12 cellular contexts compared by ENCODE assay signal in the genomic region with DNA sequence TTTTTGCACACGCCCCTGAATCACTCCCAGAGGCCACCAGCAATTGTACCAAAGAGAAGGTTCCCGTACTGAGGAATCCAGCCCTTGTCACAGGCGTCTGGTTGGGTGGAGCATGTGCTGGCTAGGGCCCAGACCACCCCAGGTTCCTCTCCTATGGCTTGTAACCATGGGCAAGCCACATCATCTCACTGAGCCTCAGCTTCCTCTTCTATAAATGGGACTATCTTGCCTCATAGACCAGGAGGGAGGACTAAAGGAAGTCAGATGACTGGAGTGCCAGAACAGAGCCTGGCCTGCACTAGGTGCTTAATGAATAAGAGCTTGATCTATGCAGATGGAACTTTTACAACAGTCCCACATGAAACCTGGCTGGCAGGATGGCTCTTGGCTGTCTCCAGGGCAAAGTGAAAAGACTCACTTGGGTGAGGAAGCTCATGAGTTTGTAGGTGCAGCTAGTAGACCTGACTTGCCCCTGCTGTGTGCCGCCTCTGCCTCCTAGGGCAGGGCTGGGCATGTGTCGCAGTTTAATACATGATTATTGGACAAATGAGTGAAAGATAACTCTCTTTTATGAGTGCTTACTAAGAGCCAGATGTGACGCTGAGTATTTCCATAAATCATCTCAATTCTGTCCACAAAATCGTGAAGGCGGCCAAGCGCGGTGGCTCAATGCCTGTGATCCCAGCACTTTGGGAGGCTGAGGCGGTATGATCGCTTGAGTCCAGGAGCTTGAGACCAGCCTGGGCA. TPM values are rescaled to one million over a fixed set of nuclear protein-coding genes. Genes with fewer than 3 reads are reported as not detected.
DNase-seq lines count a peak whose midpoint lies in the region; ATAC-seq lines count a peak whose summit lies in the region.
"Had no signal": no experiment of that assay in that cellular context is flagged by ENCODE, and none has a peak within 500 bp of the region (broad histone marks: within the 10 kb centered on the region; RNA-seq: fewer than 3 reads in every experiment).

No MANE protein-coding gene starts in this region.

- no peak overlapping the region for H3K9ac ChIP-seq in stomach smooth muscle (ENCODE audit: low read length in 2 of 2)

- H3K36me3 ChIP-seq in stomach smooth muscle (ENCODE audit: control insufficient read depth in 2 of 2, insufficient read depth in 2 of 2, low read length in 2 of 2) (peaks cover 11 to 17% of the 10 kb centered on the region in 2 donors), SJCRH30 (peaks cover 23% of the 10 kb centered on the region)

- in situ Hi-C loops in KBM-7 (cut with MboI; ENCODE audit: low pct_unique_long_range_greater_than_20kb, low sequenced_read_pairs), result loop anchor here (25.0 kb wide), 1 partner anchor 272 kb away; no protein-coding TSS in a partner anchor

- CTCF ChIA-PET in activated CD8-positive, alpha-beta T cell treated with anti-CD3 and anti-CD28 coated beads, Interleukin-2, amount 10 ng/mL, durations not matched to agents 7 days and 5 days (lab: Charles Lee), result interaction anchor here (1.2 to 1.6 kb wide), 2 partner anchors 64 to 269 kb away, joined by 3 to 5 read pairs; no protein-coding TSS in a partner anchor

- H3K4me1 ChIP-seq in stomach smooth muscle (ENCODE audit: control insufficient read depth, insufficient read depth, low read length) (peaks cover 23% of the 10 kb centered on the region), SJCRH30 (no peaks in the 10 kb centered on the region)

- ATAC-seq in activated CD8-positive, alpha-beta T cell treated with anti-CD3 and anti-CD28 coated beads, Interleukin-2, amount 10 ng/mL, durations not matched to agents 7 days and 5 days, result no peak
- ATAC-seq in left colon (peak; percentile 28), HG02642 (IDR thresholded peaks at IDR 0.05; ENCODE audit: poor library complexity, unreplicated experiment) (no peak), GM19397 (IDR thresholded peaks at IDR 0.05; ENCODE audit: unreplicated experiment) (no peak)

- H3K9me3 ChIP-seq in stomach smooth muscle (ENCODE audit: control insufficient read depth in 2 of 2, low read length in 2 of 2) (no peaks in the 10 kb centered on the region), SJCRH30 (replicated peaks) (no peaks in the 10 kb centered on the region)

- intact Hi-C loops in left colon (cut with DNase I, micrococcal nuclease), result no loop called here

- no peaks in the 10 kb centered on the region for H3K27me3 Mint-ChIP-seq in activated CD8-positive, alpha-beta T cell treated with anti-CD3 and anti-CD28 coated beads, Interleukin-2, amount 10 ng/mL, durations not matched to agents 7 days and 5 days (ENCODE audit: low read depth)
- H3K27me3 Mint-ChIP-seq: activated CD4-positive, alpha-beta T cell treated with anti-CD3 and anti-CD28 coated beads, Interleukin-2, amount 10 ng/mL, durations not matched to agents 7 days and 5 days had no signal

- H3K27me3 ChIP-seq in stomach smooth muscle (ENCODE audit: control insufficient read depth in 1 of 2, insufficient read depth in 2 of 2, low read length in 2 of 2), result no peaks in the 10 kb centered on the region
- no peaks in the 10 kb centered on the region for H3K27me3 ChIP-seq in SJCRH30

- H3K9me3 Mint-ChIP-seq in activated CD8-positive, alpha-beta T cell treated with anti-CD3 and anti-CD28 coated beads, Interleukin-2, amount 10 ng/mL, durations not matched to agents 7 days and 5 days (ENCODE audit: insufficient read depth), result no peaks in the 10 kb centered on the region
- H3K9me3 Mint-ChIP-seq: activated CD4-positive, alpha-beta T cell treated with anti-CD3 and anti-CD28 coated beads, Interleukin-2, amount 10 ng/mL, durations not matched to agents 7 days and 5 days; neural crest cell had no signal

- peak; percentile 90 for DNase-seq in KBM-7
- DNase-seq in activated CD8-positive, alpha-beta T cell treated with anti-CD3 and anti-CD28 coated beads, Interleukin-2, amount 10 ng/mL, durations not matched to agents 7 days and 5 days, result no peak
- DNase-seq in left colon, result no peak
- no peak for DNase-seq in DMS153 (lab: John Stamatoyannopoulos, UW)
- DNase-seq in SJCRH30, result no peak
- DNase-seq: activated CD4-positive, alpha-beta T cell treated with anti-CD3 and anti-CD28 coated beads, Interleukin-2, amount 10 ng/mL, durations not matched to agents 7 days and 5 days; NCI-H2227 treated with DMSO at 0.1 percent for 48 hours; stimulated activated naive CD4-positive, alpha-beta T cell had no signal

- POLR2A ChIA-PET in activated CD8-positive, alpha-beta T cell treated with anti-CD3 and anti-CD28 coated beads, Interleukin-2, amount 10 ng/mL, durations not matched to agents 7 days and 5 days (lab: Charles Lee), result no interaction called here

- peak overlapping the region; percentile 49 for H3K27ac Mint-ChIP-seq in activated CD8-positive, alpha-beta T cell treated with anti-CD3 and anti-CD28 coated beads, Interleukin-2, amount 10 ng/mL, durations not matched to agents 7 days and 5 days
- H3K27ac Mint-ChIP-seq: activated CD4-positive, alpha-beta T cell treated with anti-CD3 and anti-CD28 coated beads, Interleukin-2, amount 10 ng/mL, durations not matched to agents 7 days and 5 days had no signal

- peaks cover 39% of the 10 kb centered on the region for H3K36me3 Mint-ChIP-seq in activated CD8-positive, alpha-beta T cell treated with anti-CD3 and anti-CD28 coated beads, Interleukin-2, amount 10 ng/mL, durations not matched to agents 7 days and 5 days (ENCODE audit: low read depth)

- H3K4me1 Mint-ChIP-seq in activated CD8-positive, alpha-beta T cell treated with anti-CD3 and anti-CD28 coated beads, Interleukin-2, amount 10 ng/mL, durations not matched to agents 7 days and 5 days (ENCODE audit: low read depth), result peaks cover 39% of the 10 kb centered on the region

- no peak overlapping the region for H3K4me3 Mint-ChIP-seq in activated CD8-positive, alpha-beta T cell treated with anti-CD3 and anti-CD28 coated beads, Interleukin-2, amount 10 ng/mL, durations not matched to agents 7 days and 5 days
- H3K4me3 Mint-ChIP-seq: activated CD4-positive, alpha-beta T cell treated with anti-CD3 and anti-CD28 coated beads, Interleukin-2, amount 10 ng/mL, durations not matched to agents 7 days and 5 days; neural crest cell had no signal

- no peak overlapping the region for H3K4me3 ChIP-seq in stomach smooth muscle (ENCODE audit: low read length in 2 of 2)
- no peak overlapping the region for H3K4me3 ChIP-seq in SJCRH30

- peak overlapping the region; percentile 41 for H3K27ac ChIP-seq in stomach smooth muscle (ENCODE audit: low read length)
- no peak overlapping the region for H3K27ac ChIP-seq in SJCRH30

RNA-seq across cellular contexts. Expression of a gene that starts 29.3 kb away (rescaled TPM):
- 10 to 100 TPM; 34.0 to 35.3 TPM for total RNA-seq in activated CD8-positive, alpha-beta T cell treated with anti-CD3 and anti-CD28 coated beads, Interleukin-2, amount 10 ng/mL, durations not matched to agents 7 days and 5 days
- total RNA-seq in left colon, result 10 to 100 TPM; 25.6 to 66.7 TPM
- total RNA-seq in SJCRH30 (2014; rRNA removed; shearing (Covaris generic)), result 11.4 and 13.5 TPM in 2 replicates

RNA-seq across cellular contexts. Expression of a gene that starts 42.8 kb away (rescaled TPM):
- total RNA-seq in activated CD8-positive, alpha-beta T cell treated with anti-CD3 and anti-CD28 coated beads, Interleukin-2, amount 10 ng/mL, durations not matched to agents 7 days and 5 days, result 100 to 1,000 TPM; 243 to 244 TPM
- 100 to 1,000 TPM; 167 to 190 TPM for total RNA-seq in left colon
- total RNA-seq in SJCRH30 (2014; rRNA removed; shearing (Covaris generic)), result 282 and 312 TPM in 2 replicates
